In genomic region chr3:140942221-140943104, GRCh38 we compare ENCODE assay signal across 8 cellular contexts. TPM values are rescaled to one million over a fixed set of nuclear protein-coding genes. Genes with fewer than 3 reads are reported as not detected.
A peak's percentile ranks its signal among the peaks of the same experiment; 100 is the strongest.
DNase-seq lines count a peak whose midpoint lies in the region; ATAC-seq and TF ChIP-seq lines count a peak whose summit lies in the region.

No MANE protein-coding gene starts in this region.

- peaks cover 46 to 58% of the 10 kb centered on the region in 2 donors for H3K4me1 Mint-ChIP-seq in natural killer cell

- no peaks in the 10 kb centered on the region for H3K4me1 ChIP-seq in fibroblast of lung (ENCODE audit: control insufficient read depth, extremely low read depth, insufficient read depth, low read length)

- H3K27ac ChIP-seq in fibroblast of lung (ENCODE audit: insufficient read depth, low read length): peak overlapping the region; percentile 91
- peak overlapping the region; percentile 82 for H3K27ac ChIP-seq in substantia nigra (ENCODE audit: low read depth, low read length, poor library complexity, severe bottlenecking)

- no peaks in the 10 kb centered on the region for H3K27me3 ChIP-seq in fibroblast of lung (ENCODE audit: control insufficient read depth, insufficient read depth, low read length)

- intact Hi-C loops in natural killer cell (cut with micrococcal nuclease): no loop called here

- peak overlapping the region; percentile 96 for H3K4me3 Mint-ChIP-seq in natural killer cell

- ATAC-seq in GM18907 (IDR thresholded peaks at IDR 0.05; ENCODE audit: unreplicated experiment): peak; percentile 55
- ATAC-seq in HG03135 (IDR thresholded peaks at IDR 0.05; ENCODE audit: unreplicated experiment): peak; percentile 55
- ATAC-seq in natural killer cell: peak in 2 of 3 donors; percentile 18 to 19

- H3K4me2 ChIP-seq in fibroblast of lung (ENCODE audit: extremely low read depth, insufficient read depth, low read length): peak overlapping the region; percentile 94

- H3K27me3 Mint-ChIP-seq in natural killer cell (ENCODE audit: low read depth in 2 of 2): peaks cover 0 to 5% of the 10 kb centered on the region in 2 donors

- H3K9me3 Mint-ChIP-seq in natural killer cell: no peaks in the 10 kb centered on the region

- H2AFZ ChIP-seq in fibroblast of lung (ENCODE audit: low read length): peak overlapping the region; percentile 44

- peak overlapping the region; percentile 94 to 99 for H3K27ac Mint-ChIP-seq in natural killer cell

- peak overlapping the region; percentile 44 to 98 (median 90) for H3K4me3 ChIP-seq in fibroblast of lung (replicated peaks in 1 of 4; ENCODE audit: control extremely low read depth in 1 of 4, insufficient read depth in 1 of 4, low read depth in 3 of 4, low read length in 4 of 4)

- H3K36me3 ChIP-seq in fibroblast of lung (ENCODE audit: control insufficient read depth, insufficient read depth, low read length): no peaks in the 10 kb centered on the region

- no peaks in the 10 kb centered on the region for H4K20me1 ChIP-seq in fibroblast of lung (ENCODE audit: control insufficient read depth, extremely low read depth, insufficient read depth, low read length)

- H3K36me3 Mint-ChIP-seq in natural killer cell: no peaks in the 10 kb centered on the region

- DNase-seq in Ammon's horn (ENCODE audit: low spot score) (peak; percentile 58), NOMO-1 (lab: John Stamatoyannopoulos, UW; ENCODE audit: unreplicated experiment in 2 of 2) (peak; percentile 47 to 70), activated T-helper 1 cell treated with Interleukin-2 at 50 U/mL for 16 hours (ENCODE audit: low read depth) (peak; percentile 23), fibroblast of lung (ENCODE audit: low read depth in 2 of 2) (peak; percentile 61 to 62), natural killer cell (peak; percentile 51), substantia nigra (lab: John Stamatoyannopoulos, UW) (peak in 43 of 49 donors; percentile 3 to 73 (median 43))

- H3K79me2 ChIP-seq in fibroblast of lung (ENCODE audit: control insufficient read depth, insufficient read depth, low read length): peaks cover 51% of the 10 kb centered on the region

- peak overlapping the region; percentile 91 for H3K9ac ChIP-seq in fibroblast of lung (ENCODE audit: insufficient read depth, low read length)

- no peaks in the 10 kb centered on the region for H3K9me3 ChIP-seq in fibroblast of lung (ENCODE audit: control insufficient read depth, insufficient read depth, low read depth, low read length)

- TF ChIP-seq CTCF in fibroblast of lung (conservative IDR thresholded peaks at IDR 0.05 in 1 of 2, IDR thresholded peaks at IDR 0.05 in 1 of 2; ENCODE audit: low read depth in 1 of 2, low read length in 2 of 2) (no peak), natural killer cell (IDR thresholded peaks at IDR 0.05) (no peak)

RNA-seq across cellular contexts. Expression of gene SLC25A36, which starts 0.8 kb away (rescaled TPM):
- total RNA-seq in fibroblast of lung: 55.0 and 78.6 TPM in 2 replicates
- 29.7 and 53.6 TPM in 2 replicates for polyA plus RNA-seq in fibroblast of lung
- polyA plus RNA-seq in fibroblast of lung (2012): 18.1 and 23.7 TPM in 2 replicates
- 1.5 and 1.8 TPM in 2 replicates for polyA minus RNA-seq in fibroblast of lung (ENCODE audit: low replicate concordance)
- 100 to 1,000 TPM; 107 to 127 (median 126) TPM for total RNA-seq in natural killer cell

Comparison
In these comparisons a context has a peak if more than half of its experiments do, and no peak if none do; other contexts are left out.
1. Peak in every context shown above with its lines: DNase-seq, ATAC-seq, H3K4me3 ChIP-seq and H3K27ac ChIP-seq.